ENCODE assay signal across 8 cellular contexts in the genomic region with DNA sequence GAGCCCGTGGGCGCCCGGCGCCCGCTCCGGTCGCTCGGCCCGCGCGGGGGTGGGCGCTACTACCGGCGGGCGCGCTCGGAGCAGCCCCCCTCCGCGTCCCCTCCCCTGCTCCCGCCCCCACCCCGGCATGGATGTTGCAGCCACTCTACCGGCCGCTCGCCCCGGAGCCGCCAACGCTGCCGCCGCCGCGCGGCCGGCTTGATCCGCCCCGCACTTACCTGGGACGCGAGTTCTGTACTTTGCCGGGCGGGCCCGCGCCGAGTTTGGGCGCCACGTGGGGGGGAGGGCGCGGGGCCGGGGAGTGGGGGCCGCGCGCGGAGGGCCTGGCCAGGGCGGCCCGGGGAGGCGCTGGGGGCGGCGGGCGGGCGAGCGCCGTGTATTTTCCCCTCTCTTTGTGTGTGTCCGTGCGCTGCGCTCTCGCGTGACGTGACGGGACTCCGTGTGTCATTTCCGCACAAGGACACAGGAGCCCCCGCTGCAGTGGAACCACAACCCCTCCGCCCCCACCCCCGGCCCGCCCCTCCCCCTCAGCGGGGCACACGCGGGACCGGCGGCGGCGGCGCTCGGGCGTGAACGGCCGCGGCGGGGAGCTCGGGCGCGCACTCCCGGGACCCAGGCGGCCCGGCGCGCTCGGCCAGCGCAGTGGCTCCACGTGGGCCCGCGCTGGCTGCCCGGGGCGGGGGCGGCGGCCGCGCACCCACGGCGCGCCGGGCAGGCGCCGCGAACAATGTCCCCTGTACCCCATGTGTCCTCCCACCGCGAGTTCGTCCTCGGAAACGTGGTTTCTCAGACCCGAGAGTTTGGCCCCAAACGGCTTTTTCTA. TPM values are rescaled to one million over a fixed set of nuclear protein-coding genes. Genes with fewer than 3 reads are reported as not detected.
DNase-seq lines count a peak whose midpoint lies in the region; TF ChIP-seq lines count a peak whose summit lies in the region.

A gene (minus strand): TSS at position 644 of the 823 bp plus-strand sequence. CDS start 16,230 bp downstream, outside the sequence.

- peak within 1 kb of the TSS; percentile 50 for H2BK120ac ChIP-seq in H9 (ENCODE audit: low read depth, low read length, poor library complexity, severe bottlenecking)

- H4K91ac ChIP-seq in H9 (ENCODE audit: insufficient read length, low read depth, low read length) = no peak within 1 kb of the TSS

- intact Hi-C loops in thyroid gland (cut with DNase I) = loop anchor here (5.0 kb wide), 1 partner anchor 88 kb away; a partner anchor contains a TSS

- peak within 1 kb of the TSS; percentile 24 for H3T11ph ChIP-seq in H9 (ENCODE audit: low read length)

- no peak within 1 kb of the TSS for H4K8ac ChIP-seq in H9 (replicated peaks; ENCODE audit: insufficient read length, low read depth, low read length)

- peak within 1 kb of the TSS; percentile 43; the same call in 1 of the 2 replicates for H3K4ac ChIP-seq in H9 (ENCODE audit: low read depth, low read length)

- H3K27me3 Mint-ChIP-seq in H9 (ENCODE audit: low read depth) = no peaks in the 10 kb centered on the region

- H3K27ac Mint-ChIP-seq in H9 = peak within 1 kb of the TSS; percentile 96 to 100 (median 99)

- peak within 1 kb of the TSS; percentile 68 for H3K4me2 ChIP-seq in H9 (ENCODE audit: insufficient read depth, insufficient read length, low read length)

- no CpG with 5 or more reads among the region's 120 CpGs for WGBS in H9 (ENCODE audit: extremely low coverage, insufficient read length, low lambda C conversion rate)
- 0% methylated on average over 25 to 120 of the region's 120 CpGs for WGBS in esophagus, 2 donors
- 0% methylated on average over 17 to 31 of the region's 120 CpGs for WGBS in thyroid gland, 2 donors

- peaks cover 7% of the 10 kb centered on the region for H3K23me2 ChIP-seq in H9 (ENCODE audit: insufficient read length, low read depth, low read length, poor library complexity, severe bottlenecking)

- H3K4me3 ChIP-seq in NB4 (ENCODE audit: low read depth, low read length) (peak within 1 kb of the TSS; percentile 57), esophagus (ENCODE audit: low read depth in 1 of 2, low read length in 2 of 2) (peak within 1 kb of the TSS; percentile 65 to 80), thyroid gland (replicated peaks in 1 of 3) (peak within 1 kb of the TSS; percentile 9 to 53 (median 53))

- peaks cover 2% of the 10 kb centered on the region for H3K79me1 ChIP-seq in H9 (ENCODE audit: insufficient read depth, low read depth, low read length, poor library complexity, severe bottlenecking)

- H4K20me1 ChIP-seq in H9 (ENCODE audit: control insufficient read depth, insufficient read depth, insufficient read length) = no peaks in the 10 kb centered on the region

- H3K23ac ChIP-seq in H9 (ENCODE audit: insufficient read length, low read depth, low read length) = no peak within 1 kb of the TSS

- H3K27ac ChIP-seq in H9 (ENCODE audit: insufficient read length, low read depth, low read length) (peak within 1 kb of the TSS; percentile 95), esophagus (ENCODE audit: low read depth in 2 of 2, low read length in 1 of 2) (peak within 1 kb of the TSS; percentile 34 to 76), thyroid gland (peak within 1 kb of the TSS in 2 of 3 donors; percentile 38 to 78)

- peaks cover 6% of the 10 kb centered on the region; the same call in 1 of the 2 replicates for H3K79me2 ChIP-seq in H9 (ENCODE audit: insufficient read depth, low read length)

- no peak within 1 kb of the TSS for H2AFZ ChIP-seq in H9 (ENCODE audit: low read length)

- H3K14ac ChIP-seq in H9 (ENCODE audit: insufficient read depth, low read length) = peak within 1 kb of the TSS; percentile 91

- H2BK15ac ChIP-seq in H9 (ENCODE audit: low read depth, low read length) = no peak within 1 kb of the TSS

- no peaks in the 10 kb centered on the region for H3K9me3 Mint-ChIP-seq in H9

- TF ChIP-seq POLR2A in NB4 (IDR thresholded peaks at IDR 0.05; ENCODE audit: extremely low read depth, insufficient read length) (no peak), thyroid gland (IDR thresholded peaks at IDR 0.05) (no peak)

- no peak within 1 kb of the TSS for H2AK5ac ChIP-seq in H9 (ENCODE audit: insufficient read length, low read length)

- H3K56ac ChIP-seq in H9 (ENCODE audit: insufficient read length, low read depth, low read length) = no peak within 1 kb of the TSS

- CTCF ChIA-PET in GM10248 (lab: Yijun Ruan, JAX) = interaction anchor here (0.7 to 1.6 kb wide), 5 partner anchors 17 to 87 kb away, joined by 3 to 6 read pairs (median 4); no protein-coding TSS in a partner anchor

- H3K9me3 ChIP-seq in H9 (ENCODE audit: control insufficient read depth, low read depth, low read length) (no peaks in the 10 kb centered on the region), esophagus (ENCODE audit: control insufficient read depth in 2 of 2, insufficient read depth in 1 of 2, low read depth in 1 of 2, low read length in 1 of 2) (no peaks in the 10 kb centered on the region), thyroid gland (no peaks in the 10 kb centered on the region)

- H4K5ac ChIP-seq in H9 (ENCODE audit: insufficient read length, low read depth, low read length) = peak within 1 kb of the TSS; percentile 19

- TF ChIP-seq CTCF in GM10248 (IDR thresholded peaks at IDR 0.05; ENCODE audit: control extremely low read depth, extremely low read depth, low read depth, missing control alignments) (no peak), H9 (conservative IDR thresholded peaks at IDR 0.05) (no peak), NB4 (IDR thresholded peaks at IDR 0.05; ENCODE audit: low read depth, low read length) (no peak), thyroid gland (IDR thresholded peaks at IDR 0.05) (no peak)

- H3K36me3 ChIP-seq in esophagus (ENCODE audit: control insufficient read depth in 2 of 2, insufficient read depth in 2 of 2, low read length in 1 of 2) = no peaks in the 10 kb centered on the region
- no peaks in the 10 kb centered on the region for H3K36me3 ChIP-seq in thyroid gland

- peak within 1 kb of the TSS; percentile 84 for H3K18ac ChIP-seq in H9 (ENCODE audit: insufficient read length, low read depth, low read length)

- peak within 1 kb of the TSS; percentile 73 for H2BK5ac ChIP-seq in H9 (ENCODE audit: insufficient read length, low read length)

- H3K4me1 Mint-ChIP-seq in H9 = peaks cover 39 to 51% of the 10 kb centered on the region in 2 experiments

- no peak within 1 kb of the TSS for H2BK20ac ChIP-seq in H9 (ENCODE audit: low read depth, low read length, poor library complexity, severe bottlenecking)

- peaks cover 3 to 25% (median 22%) of the 10 kb centered on the region in 3 experiments; a peak in 6 of 7 replicates for H3K36me3 Mint-ChIP-seq in H9 (ENCODE audit: insufficient read depth in 1 of 3, low read depth in 3 of 3)

- POLR2A ChIA-PET in GM10248 (lab: Yijun Ruan, JAX) = interaction anchor here (1.0 kb wide), 1 partner anchor 344 kb away, joined by 3 read pairs; a partner anchor contains a TSS

- H3K4me1 ChIP-seq in H9 (ENCODE audit: insufficient read depth, low read length) (peaks cover 3% of the 10 kb centered on the region; the same call in 1 of the 2 replicates), esophagus (ENCODE audit: control insufficient read depth in 2 of 2, insufficient read depth in 2 of 2, low read length in 1 of 2) (no peaks in the 10 kb centered on the region), thyroid gland (peaks cover 6% of the 10 kb centered on the region in 2 donors)

- H3K4me3 Mint-ChIP-seq in H9 = peak within 1 kb of the TSS; percentile 71 to 87

- DNase-seq in GM10248 (ENCODE audit: extremely low spot score) (peak; percentile 49), H9 (no peak), NB4 (ENCODE audit: low read depth) (peak; percentile 74), activated T-cell treated with anti-CD3 and anti-CD28 coated beads for 1 hour (ENCODE audit: low read depth) (peak; percentile 30), myocyte (ENCODE audit: low read depth) (peak; percentile 34), thyroid gland (peak; percentile 42 to 44), T1000 (lab: John Stamatoyannopoulos, UW) (no peak)

- peak within 1 kb of the TSS; percentile 89 for H3K9ac ChIP-seq in H9 (ENCODE audit: extremely low read depth, insufficient read length, low read length)

- H3K27me3 ChIP-seq in H9 (ENCODE audit: insufficient read depth, low read length) = no peaks in the 10 kb centered on the region
- H3K27me3 ChIP-seq in esophagus (ENCODE audit: control insufficient read depth in 1 of 2, insufficient read depth in 2 of 2, low read length in 2 of 2) = no peaks in the 10 kb centered on the region
- H3K27me3 ChIP-seq in thyroid gland = no peaks in the 10 kb centered on the region

- H2BK12ac ChIP-seq in H9 (ENCODE audit: insufficient read length, low read depth, low read length) = no peak within 1 kb of the TSS

RNA-seq across cellular contexts. Expression of the gene that starts here (rescaled TPM):
- 70.2 and 72.1 TPM in 2 replicates for total RNA-seq in H9 (2021)
- polyA plus RNA-seq in esophagus = under 1 TPM; 0.73 to 0.82 TPM
- total RNA-seq in myocyte = 2.2 and 2.6 TPM in 2 replicates
- 1.2 TPM for polyA plus RNA-seq in myocyte (2012)
- 1 to 10 TPM; 2.5 to 5.9 (median 2.7) TPM for total RNA-seq in thyroid gland

Comparison
In these comparisons a context has a peak if more than half of its experiments do, and no peak if none do; other contexts are left out.
1. RNA of the gene that starts here (total RNA-seq): 70.2 to 72.1 TPM in H9; 2.5 to 5.9 TPM in thyroid gland and 2.2 to 2.6 TPM in myocyte; every median in the first group is over 10 times any median in the second.
2. DNase-seq: peak in GM10248 (single experiment), NB4 (single experiment), activated T-cell treated with anti-CD3 and anti-CD28 coated beads for 1 hour (single experiment), myocyte (single experiment) and thyroid gland (2 of 2); none in H9 (single experiment) and T1000 (single experiment).
3. Peak in every context shown above with its lines, with median percentiles within 50 percentile points of each other: H3K27ac ChIP-seq and H3K4me3 ChIP-seq.